ENCODE assay signal across 8 cellular contexts in genomic region chr17:46193246-46193625, GRCh38. TPM values are rescaled to one million over a fixed set of nuclear protein-coding genes. Genes with fewer than 3 reads are reported as not detected.
DNase-seq lines count a peak whose midpoint lies in the region; ATAC-seq and TF ChIP-seq lines count a peak whose summit lies in the region.

KANSL1 (minus strand) TSS chr17:46193429; CDS start chr17:46172143, 21,286 bp downstream.

- intact Hi-C loops in adrenal gland (cut with DNase I), result loop anchor here (2.0 to 5.0 kb wide), 2 partner anchors 146 to 148 kb away; no protein-coding TSS in a partner anchor
- intact Hi-C loops in heart left ventricle (cut with DNase I), result loop anchor here in 9 of 10 donors (1.0 to 5.0 kb wide), 7 partner anchors 20 to 151 kb away; no protein-coding TSS in a partner anchor
- intact Hi-C loops in posterior vena cava (cut with DNase I), result loop anchor here (5.0 to 10.0 kb wide), 2 partner anchors 88 to 146 kb away; no protein-coding TSS in a partner anchor
- intact Hi-C loops in upper lobe of right lung (cut with DNase I), result loop anchor here (10.0 kb wide), 1 partner anchor 148 kb away; no protein-coding TSS in a partner anchor

- H3K4me3 ChIP-seq in GM12865 (ENCODE audit: low read depth, low read length), result peak within 1 kb of the TSS; percentile 83
- peak within 1 kb of the TSS; percentile 71 to 98 (median 86) for H3K4me3 ChIP-seq in adrenal gland
- peak within 1 kb of the TSS; percentile 70 to 100 (median 88) for H3K4me3 ChIP-seq in heart left ventricle
- peak within 1 kb of the TSS; percentile 91 for H3K4me3 ChIP-seq in upper lobe of right lung

- H3K27me3 ChIP-seq in adrenal gland (no peaks in the 10 kb centered on the region), heart left ventricle (no peaks in the 10 kb centered on the region), upper lobe of right lung (no peaks in the 10 kb centered on the region)

- H3K4me1 ChIP-seq in adrenal gland (replicated peaks in 1 of 2), result peaks cover 12 to 45% of the 10 kb centered on the region in 2 donors
- H3K4me1 ChIP-seq in heart left ventricle, result peaks cover 0 to 54% (median 39%) of the 10 kb centered on the region in 12 donors
- peaks cover 29% of the 10 kb centered on the region for H3K4me1 ChIP-seq in upper lobe of right lung

- 0 to 1% (median 1%) methylated on average over 29 to 57 of the region's 62 CpGs; no CpG with 5 or more reads in 1 of the 4 donors for WGBS in adrenal gland, 4 donors
- 0 to 1% (median 0%) methylated on average over 9 to 62 of the region's 62 CpGs for WGBS in heart left ventricle, 4 donors

- H3K36me3 ChIP-seq in adrenal gland (replicated peaks in 1 of 2) (no peaks in the 10 kb centered on the region), heart left ventricle (no peaks in the 10 kb centered on the region), upper lobe of right lung (no peaks in the 10 kb centered on the region)

- TF ChIP-seq CTCF in GM12865 (IDR thresholded peaks at IDR 0.05; ENCODE audit: insufficient read depth, low read depth, low read length, missing control alignments) (peak; percentile 71), adrenal gland (IDR thresholded peaks at IDR 0.05) (peak in 3 of 6 experiments; percentile 36 to 86 (median 74)), heart left ventricle (IDR thresholded peaks at IDR 0.05) (peak in 10 of 12 donors; percentile 13 to 76 (median 62)), upper lobe of right lung (IDR thresholded peaks at IDR 0.05) (peak; percentile 36)

- peak in 1 of 2 donors; percentile 14 for TF ChIP-seq POLR2A in adrenal gland (IDR thresholded peaks at IDR 0.05)
- TF ChIP-seq POLR2A in heart left ventricle (IDR thresholded peaks at IDR 0.05), result peak in 1 of 2 donors; percentile 10

- ATAC-seq in HG02610 (IDR thresholded peaks at IDR 0.05; ENCODE audit: unreplicated experiment) (peak; percentile 72), heart left ventricle (peak; percentile 60 to 83 (median 78)), upper lobe of right lung (peak; percentile 91)

- peak; percentile 97 for DNase-seq in GM12865 (ENCODE audit: low read depth)
- DNase-seq in NCI-H1105 (lab: John Stamatoyannopoulos, UW), result peak; percentile 92
- DNase-seq in SW 1271 (lab: John Stamatoyannopoulos, UW), result peak; percentile 79 to 95
- peak; percentile 86 to 95 (median 89) for DNase-seq in adrenal gland
- peak; percentile 90 to 94 (median 93) for DNase-seq in heart left ventricle
- DNase-seq in posterior vena cava (ENCODE audit: low spot score), result peak; percentile 98
- peak; percentile 95 for DNase-seq in upper lobe of right lung

- H3K9me3 ChIP-seq in adrenal gland (replicated peaks in 1 of 3) (no peaks in the 10 kb centered on the region), heart left ventricle (no peaks in the 10 kb centered on the region), upper lobe of right lung (no peaks in the 10 kb centered on the region)

- H3K27ac ChIP-seq in adrenal gland (peak within 1 kb of the TSS; percentile 98 to 100 (median 99)), heart left ventricle (peak within 1 kb of the TSS; percentile 98 to 100 (median 99)), upper lobe of right lung (peak within 1 kb of the TSS; percentile 98)

RNA-seq across cellular contexts. Expression of gene KANSL1, which starts in this region (rescaled TPM):
- total RNA-seq in adrenal gland (10 to 100 TPM; 27.1 to 81.2 (median 67.5) TPM), heart left ventricle (10 to 100 TPM; 22.7 to 57.2 (median 32.6) TPM), posterior vena cava (10 to 100 TPM; 65.9 to 73.1 TPM), upper lobe of right lung (69.8 TPM)
- polyA plus RNA-seq in adrenal gland (10 to 100 TPM; 23.2 to 34.3 (median 32.1) TPM), heart left ventricle (10 to 100 TPM; 13.7 to 17.0 TPM)

Comparison
In these comparisons a context has a peak if more than half of its experiments do, and no peak if none do; other contexts are left out.
1. Peak in every context shown above with its lines: DNase-seq, ATAC-seq, H3K4me3 ChIP-seq and H3K27ac ChIP-seq.